ENCODE assay signal across 11 cellular contexts in the genomic region with DNA sequence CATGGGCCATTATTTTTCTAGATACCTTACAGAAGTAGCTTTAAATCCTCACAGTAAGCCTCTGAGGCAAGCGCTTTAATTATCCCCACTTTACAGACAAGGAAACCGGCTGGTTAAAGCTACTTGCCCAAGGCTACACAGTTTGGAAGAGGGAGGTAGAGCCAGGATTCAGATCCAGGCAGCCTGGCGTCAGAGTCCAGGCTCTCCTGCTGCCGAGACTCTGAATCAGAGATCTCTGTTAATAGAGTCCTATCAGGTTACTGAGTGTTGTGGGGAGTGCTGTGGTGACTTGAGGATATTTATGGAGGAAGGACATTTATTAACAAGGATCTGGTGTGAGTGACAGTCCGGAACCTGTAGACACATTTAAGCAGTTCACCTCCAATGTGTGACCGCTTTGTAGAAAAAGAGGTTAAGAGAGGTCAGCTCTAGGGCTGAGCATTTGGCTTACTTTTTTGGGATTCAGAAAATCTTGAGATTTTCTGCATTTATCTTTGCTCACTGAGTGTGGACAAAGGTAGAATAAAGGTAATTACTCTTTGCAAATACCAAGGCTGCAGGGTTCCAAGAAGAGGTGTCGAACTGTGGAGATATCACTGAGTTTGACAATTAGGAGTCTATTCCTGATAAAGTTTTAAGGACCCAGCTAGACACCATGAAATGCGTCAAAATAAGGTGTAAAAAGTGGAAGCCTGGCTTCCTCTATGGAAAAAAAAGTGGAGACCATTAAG. TPM values are rescaled to one million over a fixed set of nuclear protein-coding genes. Genes with fewer than 3 reads are reported as not detected.
DNase-seq lines count a peak whose midpoint lies in the region; ATAC-seq and TF ChIP-seq lines count a peak whose summit lies in the region.
"Had no signal": no experiment of that assay in that cellular context is flagged by ENCODE, and none has a peak within 500 bp of the region (broad histone marks: within the 10 kb centered on the region; RNA-seq: fewer than 3 reads in every experiment).

No MANE protein-coding gene starts in this region.

- no TSS peak for BruUV-seq in PC-9 (replicated peaks; lab: Mats Ljungman, UMichigan)

- CTCF ChIA-PET in PC-9 (lab: Charles Lee), result interaction anchor here (0.7 kb wide), 1 partner anchor 68 kb away, joined by 3 read pairs; no protein-coding TSS in a partner anchor

- no peaks in the 10 kb centered on the region for H3K27me3 Mint-ChIP-seq in activated naive CD4-positive, alpha-beta T cell treated with anti-CD3 and anti-CD28 coated beads, Interleukin-2, amount 50 U/mL, for 24 hours
- H3K27me3 Mint-ChIP-seq in stimulated activated memory B cell treated with anti-CD40 and anti-IgM and Interleukin-4, amounts not matched to agents 10 μg/mL and 1 μg/mL and 100 μg/mL, for 72 hours, result no peaks in the 10 kb centered on the region

- H3K4me3 Mint-ChIP-seq in activated naive CD4-positive, alpha-beta T cell treated with anti-CD3 and anti-CD28 coated beads, Interleukin-2, amount 50 U/mL, for 24 hours, result peak overlapping the region; percentile 99
- H3K4me3 Mint-ChIP-seq in stimulated activated memory B cell treated with anti-CD40 and anti-IgM and Interleukin-4, amounts not matched to agents 10 μg/mL and 1 μg/mL and 100 μg/mL, for 72 hours, result peak overlapping the region; percentile 95

- peaks cover 20% of the 10 kb centered on the region for H3K4me1 Mint-ChIP-seq in activated naive CD4-positive, alpha-beta T cell treated with anti-CD3 and anti-CD28 coated beads, Interleukin-2, amount 50 U/mL, for 24 hours
- peaks cover 18% of the 10 kb centered on the region for H3K4me1 Mint-ChIP-seq in stimulated activated memory B cell treated with anti-CD40 and anti-IgM and Interleukin-4, amounts not matched to agents 10 μg/mL and 1 μg/mL and 100 μg/mL, for 72 hours

- peak overlapping the region; percentile 95 for H3K27ac Mint-ChIP-seq in activated naive CD4-positive, alpha-beta T cell treated with anti-CD3 and anti-CD28 coated beads, Interleukin-2, amount 50 U/mL, for 24 hours
- peak overlapping the region; percentile 89 for H3K27ac Mint-ChIP-seq in stimulated activated memory B cell treated with anti-CD40 and anti-IgM and Interleukin-4, amounts not matched to agents 10 μg/mL and 1 μg/mL and 100 μg/mL, for 72 hours

- H3K4me2 ChIP-seq in PC-9, result peak overlapping the region; percentile 95

- no peaks in the 10 kb centered on the region for H3K9me3 Mint-ChIP-seq in activated naive CD4-positive, alpha-beta T cell treated with anti-CD3 and anti-CD28 coated beads, Interleukin-2, amount 50 U/mL, for 24 hours
- H3K9me3 Mint-ChIP-seq in stimulated activated memory B cell treated with anti-CD40 and anti-IgM and Interleukin-4, amounts not matched to agents 10 μg/mL and 1 μg/mL and 100 μg/mL, for 72 hours, result no peaks in the 10 kb centered on the region

- no peak for TF ChIP-seq CTCF in PC-9 (conservative IDR thresholded peaks at IDR 0.05)
- TF ChIP-seq CTCF in gastroesophageal sphincter (IDR thresholded peaks at IDR 0.05), result no peak
- no peak for TF ChIP-seq CTCF in lower leg skin (IDR thresholded peaks at IDR 0.05)

- TF ChIP-seq POLR2A in gastroesophageal sphincter (IDR thresholded peaks at IDR 0.05) (no peak), lower leg skin (IDR thresholded peaks at IDR 0.05) (no peak)

- H3K4me1 ChIP-seq in PC-9 (replicated peaks; ENCODE audit: insufficient read depth) (peaks cover 26% of the 10 kb centered on the region), gastroesophageal sphincter (peaks cover 7 to 28% (median 10%) of the 10 kb centered on the region in 3 donors)

- H3K27ac ChIP-seq in PC-9 (peak overlapping the region; percentile 77), epithelial cell of prostate (peak overlapping the region; percentile 92), gastroesophageal sphincter (no peak overlapping the region)

- peaks cover 9% of the 10 kb centered on the region; the same call in 1 of the 2 replicates for H3K36me3 ChIP-seq in PC-9 (ENCODE audit: low read depth)
- H3K36me3 ChIP-seq in gastroesophageal sphincter, result peaks cover 0 to 16% of the 10 kb centered on the region in 2 donors

- H2AFZ ChIP-seq in PC-9, result peak overlapping the region; percentile 92; the same call in 1 of the 2 replicates

- peaks cover 53% of the 10 kb centered on the region for H3F3A ChIP-seq in PC-9 (ENCODE audit: insufficient read depth, low read depth)

- ATAC-seq in stimulated activated memory B cell treated with anti-CD40 and anti-IgM and Interleukin-4, amounts not matched to agents 10 μg/mL and 1 μg/mL and 100 μg/mL, for 72 hours, result no peak
- ATAC-seq in HG03108 (IDR thresholded peaks at IDR 0.05; ENCODE audit: unreplicated experiment) (no peak), gastroesophageal sphincter (no peak)

- peaks cover 33% of the 10 kb centered on the region for H3K79me2 ChIP-seq in PC-9 (ENCODE audit: low read depth)

- intact Hi-C loops in PC-9 (cut with micrococcal nuclease; ENCODE audit: unreplicated experiment), result no loop called here
- intact Hi-C loops in lower leg skin (cut with DNase I; ENCODE audit: low total_unique reads), result no loop called here

- H3K27me3 ChIP-seq in PC-9 (ENCODE audit: insufficient read depth, low read depth) (no peaks in the 10 kb centered on the region), gastroesophageal sphincter (no peaks in the 10 kb centered on the region)
- H3K27me3 ChIP-seq: tibial nerve had no signal

- H4K20me1 ChIP-seq in PC-9 (ENCODE audit: insufficient read depth), result no peaks in the 10 kb centered on the region; the same call in 1 of the 2 replicates

- 89 to 95% methylated on average over 2 to 7 of the region's 8 CpGs for WGBS in gastroesophageal sphincter (ENCODE audit: low coverage in 1 of 2), 2 donors
- WGBS in lower leg skin, 2 donors, result 76 to 88% methylated on average over 8 of the region's 8 CpGs

- TF ChIP-seq EP300 in gastroesophageal sphincter (IDR thresholded peaks at IDR 0.05), result no peak

- DNase-seq in activated naive CD4-positive, alpha-beta T cell (lab: John Stamatoyannopoulos, UW), result no peak
- DNase-seq in PC-9 (no peak), epithelial cell of prostate (ENCODE audit: low read depth, low spot score) (no peak), lower leg skin (ENCODE audit: low spot score in 2 of 2) (no peak)
- DNase-seq: cerebellar nuclear complex, NCI-H1105 treated with DMSO at 0.1 percent for 48 hours had no signal

- no peaks in the 10 kb centered on the region for H3K36me3 Mint-ChIP-seq in activated naive CD4-positive, alpha-beta T cell treated with anti-CD3 and anti-CD28 coated beads, Interleukin-2, amount 50 U/mL, for 24 hours
- peaks cover 14% of the 10 kb centered on the region for H3K36me3 Mint-ChIP-seq in stimulated activated memory B cell treated with anti-CD40 and anti-IgM and Interleukin-4, amounts not matched to agents 10 μg/mL and 1 μg/mL and 100 μg/mL, for 72 hours

- POLR2A ChIA-PET in PC-9 (lab: Charles Lee; ENCODE audit: unreplicated experiment), result interaction anchor here (0.5 to 0.6 kb wide), 2 partner anchors 321 to 605 kb away, joined by 4 to 6 read pairs; no protein-coding TSS in a partner anchor

- peak overlapping the region; percentile 83; the same call in 1 of the 2 replicates for H3K4me3 ChIP-seq in PC-9
- no peak overlapping the region for H3K4me3 ChIP-seq in gastroesophageal sphincter
- H3K4me3 ChIP-seq in lower leg skin (ENCODE audit: low read depth, poor library complexity, severe bottlenecking), result no peak overlapping the region

- H3K9me2 ChIP-seq in PC-9 (ENCODE audit: insufficient read depth), result no peaks in the 10 kb centered on the region

- H3K9me3 ChIP-seq in PC-9 (ENCODE audit: insufficient read depth, low read depth), result no peaks in the 10 kb centered on the region
- H3K9me3 ChIP-seq in gastroesophageal sphincter, result no peaks in the 10 kb centered on the region
- H3K9me3 ChIP-seq: tibial nerve had no signal

RNA-seq across cellular contexts. Expression of gene CEP192, which starts 1.6 kb away (rescaled TPM):
- total RNA-seq in PC-9 (2021), result 37.8 and 44.9 TPM in 2 replicates
- total RNA-seq in gastroesophageal sphincter, result 10 to 100 TPM; 16.9 to 28.6 (median 20.0) TPM
- total RNA-seq in lower leg skin, result 10 to 100 TPM; 12.6 to 17.5 (median 14.8) TPM

RNA-seq across cellular contexts. Expression of gene SEH1L, which starts 41.8 kb away (rescaled TPM):
- total RNA-seq in PC-9 (2021) (98.3 and 101 TPM in 2 replicates), gastroesophageal sphincter (10 to 100 TPM; 27.4 to 36.2 (median 28.3) TPM), lower leg skin (10 to 100 TPM; 24.1 to 32.2 (median 26.1) TPM)

Comparison
In these comparisons a context has a peak if more than half of its experiments do, and no peak if none do; other contexts are left out.
1. H3K27ac ChIP-seq: peak in PC-9 (single experiment) and epithelial cell of prostate (single experiment); none in gastroesophageal sphincter (0 of 4).